ENCODE assay signal across 15 cellular contexts in genomic region chr15:42218953-42219596, GRCh38.
"Had no signal": no experiment of that assay in that cellular context is flagged by ENCODE, and none has a peak within 500 bp of the region (broad histone marks: within the 10 kb centered on the region; RNA-seq: fewer than 3 reads in every experiment).

No MANE protein-coding gene starts in this region.

- H3K4me3 ChIP-seq: adrenal gland, cardiac muscle cell, mucosa of descending colon, tibial artery had no signal

- H3K4me1 ChIP-seq: adrenal gland, tibial artery had no signal

- H3K27ac ChIP-seq: adrenal gland, cardiac muscle cell, neutrophil, tibial artery had no signal

- FAIRE-seq: islet of Langerhans, urothelium cell line had no signal

- H3K9me3 Mint-ChIP-seq: natural killer cell had no signal

- H3K9me3 ChIP-seq: adrenal gland, mucosa of descending colon, neutrophil, tibial artery had no signal

- H3K27me3 ChIP-seq: adrenal gland, cardiac muscle cell, neutrophil, tibial artery had no signal

- ATAC-seq: esophagus mucosa, mucosa of descending colon, natural killer cell had no signal

- DNase-seq: activated CD4-positive, alpha-beta T cell treated with anti-CD3 and anti-CD28 coated beads for 4 hours; activated CD8-positive, alpha-beta memory T cell treated with anti-CD3 and anti-CD28 coated beads for 24 hours; activated naive CD4-positive, alpha-beta T cell; adrenal gland; mucosa of descending colon; natural killer cell; retina; stimulated activated CD4-positive, alpha-beta T cell treated with anti-CD3 and anti-CD28 coated beads, Interleukin-12 subunit alpha, Interleukin-12 subunit beta, amount 100 ng/mL, for 4 hours; stimulated activated CD4-positive, alpha-beta T cell treated with anti-CD3 and anti-CD28 coated beads, Interleukin-2, amount 100 ng/mL, for 24 hours; tibial artery had no signal

- H3K27ac Mint-ChIP-seq: natural killer cell had no signal

- H3K4me3 Mint-ChIP-seq: natural killer cell had no signal
